Comparison of ENCODE assay signal across 17 cellular contexts in genomic region chr16:27620533-27620932, GRCh38.
"Had no signal": no experiment of that assay in that cellular context is flagged by ENCODE, and none has a peak within 500 bp of the region (broad histone marks: within the 10 kb centered on the region; RNA-seq: fewer than 3 reads in every experiment).

No MANE protein-coding gene starts in this region.

- H3K27ac ChIP-seq: coronary artery, heart left ventricle, sigmoid colon, skin epidermis, upper lobe of left lung, uterus had no signal

- H3K4me3 Mint-ChIP-seq: endodermal cell; naive thymus-derived CD8-positive, alpha-beta T cell; neural crest cell had no signal

- ATAC-seq: heart left ventricle; left lobe of liver; mucosa of descending colon; naive thymus-derived CD8-positive, alpha-beta T cell had no signal

- H3K36me3 ChIP-seq: uterus had no signal

- DNase-seq: effector CD4-positive, alpha-beta T cell; endodermal cell; erythroblast; heart left ventricle; hippocampal formation; mammary epithelial cell; mucosa of descending colon; naive thymus-derived CD8-positive, alpha-beta T cell; sigmoid colon; stimulated activated CD4-positive, alpha-beta T cell treated with anti-CD3 and anti-CD28 coated beads, Interleukin-2, amount 100 ng/mL, for 24 hours; stimulated activated naive CD4-positive, alpha-beta T cell treated with Interleukin-2 at 50 U/mL for 16 hours; upper lobe of left lung; uterus had no signal

- H3K27me3 ChIP-seq: heart left ventricle, sigmoid colon, upper lobe of left lung, uterus had no signal

- H3K9me3 Mint-ChIP-seq: endodermal cell; naive thymus-derived CD8-positive, alpha-beta T cell had no signal

- H3K9me3 ChIP-seq: heart left ventricle, mucosa of descending colon, sigmoid colon, upper lobe of left lung, uterus had no signal

- H3K4me1 ChIP-seq: uterus had no signal

- H3K27ac Mint-ChIP-seq: endodermal cell had no signal

- H3K4me3 ChIP-seq: coronary artery, heart left ventricle, mucosa of descending colon, sigmoid colon, skin epidermis, upper lobe of left lung, uterus had no signal
